Comparison of ENCODE assay signal across 8 cellular contexts in genomic region chrX:43349363-43349762, GRCh38.
DNase-seq lines count a peak whose midpoint lies in the region; ATAC-seq and TF ChIP-seq lines count a peak whose summit lies in the region.

No MANE protein-coding gene starts in this region.

- no peaks in the 10 kb centered on the region for H3K4me1 Mint-ChIP-seq in mesothelial cell of epicardium

- CTCF ChIA-PET in Panc1 (lab: Charles Lee), result no interaction called here

- TF ChIP-seq CTCF in GM12874 (IDR thresholded peaks at IDR 0.05; ENCODE audit: insufficient read depth, low read depth, low read length), result peak; percentile 65
- peak; percentile 48 for TF ChIP-seq CTCF in Panc1 (IDR thresholded peaks at IDR 0.05)
- TF ChIP-seq CTCF in brain microvascular endothelial cell (IDR thresholded peaks at IDR 0.05; ENCODE audit: low read depth, low read length, missing control alignments), result peak; percentile 57
- TF ChIP-seq CTCF in mesothelial cell of epicardium (IDR thresholded peaks at IDR 0.05; ENCODE audit: unreplicated experiment), result peak; percentile 29

- no TSS peak for BruUV-seq in Panc1 (replicated peaks; lab: Mats Ljungman, UMichigan)

- H3K4me3 ChIP-seq in Panc1 (ENCODE audit: low read depth in 2 of 2, low read length in 2 of 2) (no peak overlapping the region), brain microvascular endothelial cell (ENCODE audit: low read depth, low read length) (no peak overlapping the region)

- no peaks in the 10 kb centered on the region for H3K27me3 Mint-ChIP-seq in mesothelial cell of epicardium (ENCODE audit: low read depth)

- ATAC-seq in HG02970 (IDR thresholded peaks at IDR 0.05; ENCODE audit: low FRiP score, unreplicated experiment) (peak; percentile 66), Panc1 (no peak), HG03460 (IDR thresholded peaks at IDR 0.05; ENCODE audit: unreplicated experiment) (no peak)

- H3K27ac Mint-ChIP-seq in mesothelial cell of epicardium, result no peak overlapping the region

- no peak overlapping the region for H3K27ac ChIP-seq in Panc1 (ENCODE audit: low read length)
- no peak overlapping the region for H3K27ac ChIP-seq in brain microvascular endothelial cell

- no peaks in the 10 kb centered on the region for H3K9me3 ChIP-seq in Panc1 (ENCODE audit: control insufficient read depth, insufficient read depth, low read depth, low read length)

- peaks cover 7% of the 10 kb centered on the region for H3K9me3 Mint-ChIP-seq in mesothelial cell of epicardium

- H3K27me3 ChIP-seq in Panc1 (ENCODE audit: control insufficient read depth, insufficient read depth, low read length), result no peaks in the 10 kb centered on the region
- no peaks in the 10 kb centered on the region for H3K27me3 ChIP-seq in brain microvascular endothelial cell (replicated peaks)

- no peaks in the 10 kb centered on the region for H3K4me1 ChIP-seq in Panc1 (ENCODE audit: control insufficient read depth, insufficient read depth, low read length)

- no peaks in the 10 kb centered on the region for H3K36me3 ChIP-seq in Panc1 (ENCODE audit: control insufficient read depth, insufficient read depth, low read length)
- H3K36me3 ChIP-seq in brain microvascular endothelial cell (replicated peaks), result no peaks in the 10 kb centered on the region

- in situ Hi-C loops in Panc1 (cut with HindIII; ENCODE audit: low pct_unique_long_range_greater_than_20kb, low sequenced_read_pairs), result no loop called here
- in situ Hi-C loops in brain microvascular endothelial cell (cut with HindIII; ENCODE audit: low pct_ligation_motif_present, low sequenced_read_pairs), result no loop called here

- no peaks in the 10 kb centered on the region for H3K36me3 Mint-ChIP-seq in mesothelial cell of epicardium

- POLR2A ChIA-PET in Panc1 (lab: Charles Lee), result no interaction called here

- H3K4me3 Mint-ChIP-seq in mesothelial cell of epicardium, result no peak overlapping the region

- intact Hi-C loops in Panc1 (cut with micrococcal nuclease; ENCODE audit: unreplicated experiment), result no loop called here

- DNase-seq in AG08395 (ENCODE audit: low spot score), result peak; percentile 27
- DNase-seq in Panc1 (ENCODE audit: low read depth, low spot score), result peak; percentile 25
- DNase-seq in brain microvascular endothelial cell, result peak; percentile 11
- no peak for DNase-seq in mesothelial cell of epicardium (ENCODE audit: low spot score in 2 of 2, unreplicated experiment in 2 of 2)
- no peak for DNase-seq in NCI-H1436 treated with DMSO at 0.1 percent for 48 hours (lab: John Stamatoyannopoulos, UW)

Comparison
In these comparisons a context has a peak if more than half of its experiments do, and no peak if none do; other contexts are left out.
1. DNase-seq: peak in AG08395 (single experiment), Panc1 (single experiment) and brain microvascular endothelial cell (single experiment); none in mesothelial cell of epicardium (0 of 2) and NCI-H1436 treated with DMSO at 0.1 percent for 48 hours (single experiment).
2. Peak in every context shown above with its lines, with median percentiles within 50 percentile points of each other: CTCF ChIP-seq.